In the genomic region with DNA sequence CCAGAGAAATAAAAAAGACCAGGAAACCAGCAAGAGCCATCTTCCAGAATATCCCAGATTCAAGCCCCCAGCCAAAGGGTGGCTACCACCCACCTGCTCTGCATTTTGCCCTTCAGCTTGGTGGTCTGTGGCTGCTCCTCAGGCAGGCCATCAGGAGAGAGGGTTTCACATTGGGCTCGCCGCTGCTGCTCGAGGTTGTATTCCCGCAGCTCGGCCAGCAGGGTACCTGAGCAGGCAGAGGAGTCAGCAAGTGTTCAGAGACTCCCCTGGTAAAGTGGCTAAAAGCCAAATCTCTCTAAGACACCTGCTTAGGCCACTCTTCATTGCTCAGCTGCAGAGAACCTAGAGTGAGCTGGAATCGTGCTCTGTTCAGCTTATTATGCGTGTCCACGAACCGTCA, we compare ENCODE assay signal across 23 cellular contexts.
"Had no signal": no experiment of that assay in that cellular context is flagged by ENCODE, and none has a peak within 500 bp of the region (broad histone marks: within the 10 kb centered on the region; RNA-seq: fewer than 3 reads in every experiment).

No MANE protein-coding gene starts in this region.

- H3K9me3 ChIP-seq: breast epithelium, colonic mucosa, esophagus muscularis mucosa, gastroesophageal sphincter, left ventricle myocardium inferior, testis, vagina had no signal

- H3K36me3 ChIP-seq: breast epithelium, neural progenitor cell had no signal

- ATAC-seq: effector memory CD8-positive, alpha-beta T cell; gastroesophageal sphincter; naive thymus-derived CD8-positive, alpha-beta T cell; sciatic nerve had no signal

- H3K9me3 Mint-ChIP-seq: activated naive CD4-positive, alpha-beta T cell treated with anti-CD3 and anti-CD28 coated beads, Interleukin-2, amount 50 U/mL, for 72 hours; central memory CD8-positive, alpha-beta T cell; effector memory CD8-positive, alpha-beta T cell; naive thymus-derived CD8-positive, alpha-beta T cell had no signal

- H3K27me3 ChIP-seq: colonic mucosa, esophagus muscularis mucosa, gastroesophageal sphincter, neural progenitor cell, testis, vagina had no signal

- H3K9ac ChIP-seq: neural progenitor cell had no signal

- H3K4me3 Mint-ChIP-seq: central memory CD8-positive, alpha-beta T cell; effector memory CD8-positive, alpha-beta T cell; mesothelial cell of epicardium; naive thymus-derived CD8-positive, alpha-beta T cell; neural progenitor cell had no signal

- DNase-seq: activated CD4-positive, alpha-beta T cell treated with anti-CD3 and anti-CD28 coated beads for 1 hour; activated CD4-positive, alpha-beta T cell treated with anti-CD3 and anti-CD28 coated beads, Interleukin-2, amount 50 U/mL, for 4 hours; colonic mucosa; dorsolateral prefrontal cortex; effector memory CD8-positive, alpha-beta T cell; head of caudate nucleus; hypothalamus; left ventricle myocardium inferior; naive thymus-derived CD8-positive, alpha-beta T cell; small intestine; stimulated activated CD8-positive, alpha-beta memory T cell treated with anti-CD3 and anti-CD28 coated beads, Interleukin-4, amount 100 ng/mL, for 48 hours; stimulated activated naive CD4-positive, alpha-beta T cell; testis; trophoblast cell had no signal

- H3K27me3 Mint-ChIP-seq: central memory CD8-positive, alpha-beta T cell; effector memory CD8-positive, alpha-beta T cell; naive thymus-derived CD8-positive, alpha-beta T cell had no signal

- H3K4me1 ChIP-seq: breast epithelium, colonic mucosa, esophagus muscularis mucosa, gastroesophageal sphincter, left ventricle myocardium inferior, neural progenitor cell, testis, vagina had no signal

- H3K27ac Mint-ChIP-seq: effector memory CD8-positive, alpha-beta T cell; mesothelial cell of epicardium; neural progenitor cell had no signal

- H3K4me3 ChIP-seq: breast epithelium, colonic mucosa, dorsolateral prefrontal cortex, esophagus muscularis mucosa, gastroesophageal sphincter, left ventricle myocardium inferior, neural progenitor cell, testis, vagina had no signal

- H3K4me2 ChIP-seq: neural progenitor cell had no signal

- H3K4me1 Mint-ChIP-seq: mesothelial cell of epicardium, neural progenitor cell had no signal

- H2AFZ ChIP-seq: neural progenitor cell had no signal

- H3K27ac ChIP-seq: breast epithelium, colonic mucosa, dorsolateral prefrontal cortex, esophagus muscularis mucosa, gastroesophageal sphincter, left ventricle myocardium inferior, neural progenitor cell, testis, vagina had no signal
